Comparison of ENCODE assay signal across 25 cellular contexts in genomic region chr4:55903577-55903976, GRCh38. TPM values are rescaled to one million over a fixed set of nuclear protein-coding genes. Genes with fewer than 3 reads are reported as not detected.
DNase-seq lines count a peak whose midpoint lies in the region; ATAC-seq, FAIRE-seq and TF ChIP-seq lines count a peak whose summit lies in the region.
"Had no signal": no experiment of that assay in that cellular context is flagged by ENCODE, and none has a peak within 500 bp of the region (broad histone marks: within the 10 kb centered on the region; RNA-seq: fewer than 3 reads in every experiment).

No MANE protein-coding gene starts in this region.

- H3K36me3 ChIP-seq in small intestine (ENCODE audit: control insufficient read depth in 2 of 2, insufficient read depth in 2 of 2, low read length in 2 of 2) (no peaks in the 10 kb centered on the region), upper lobe of left lung (peaks cover 0 to 46% (median 4%) of the 10 kb centered on the region in 4 donors)

- H3K36me3 Mint-ChIP-seq in activated naive CD4-positive, alpha-beta T cell treated with anti-CD3 and anti-CD28 coated beads, Interleukin-2, amount 50 U/mL, for 24 hours, result peaks cover 10% of the 10 kb centered on the region
- H3K36me3 Mint-ChIP-seq in activated T-helper 1 cell treated with anti-CD3 and anti-CD28 coated beads, Interleukin-12 subunit alpha, Interleukin-12 subunit beta, Interleukin-2, Interleukin-4 antibody, amounts not matched to agents 30 ng/mL and 10 ng/mL and 1 ng/mL, durations not matched to agents 14 hours and 24 hours and 36 hours (ENCODE audit: low read depth), result peaks cover 20% of the 10 kb centered on the region

- intact Hi-C loops in activated T-helper 1 cell treated with anti-CD3 and anti-CD28 coated beads, Interleukin-12 subunit alpha, Interleukin-12 subunit beta, Interleukin-2, Interleukin-4 antibody, amounts not matched to agents 30 ng/mL and 10 ng/mL and 1 ng/mL, durations not matched to agents 14 hours and 24 hours and 36 hours (cut with micrococcal nuclease), result no loop called here

- H3K27me3 ChIP-seq in small intestine (ENCODE audit: control insufficient read depth in 2 of 2, insufficient read depth in 2 of 2, low read length in 2 of 2) (no peaks in the 10 kb centered on the region), upper lobe of left lung (no peaks in the 10 kb centered on the region)
- H3K27me3 ChIP-seq: BLaER1 treated with 17β-estradiol and CSF1 and Interleukin-3, amounts not matched to agents 10 nM and 100 nM had no signal

- H3K4me3 ChIP-seq in small intestine (ENCODE audit: low read depth in 1 of 2, low read length in 2 of 2) (no peak overlapping the region), upper lobe of left lung (no peak overlapping the region)
- H3K4me3 ChIP-seq: A549; BLaER1 treated with 17β-estradiol and CSF1 and Interleukin-3, amounts not matched to agents 10 nM and 100 nM; GM23248 had no signal

- peak overlapping the region; percentile 80 for H3K27ac Mint-ChIP-seq in activated naive CD4-positive, alpha-beta T cell treated with anti-CD3 and anti-CD28 coated beads, Interleukin-2, amount 50 U/mL, for 24 hours
- no peak overlapping the region for H3K27ac Mint-ChIP-seq in activated T-helper 1 cell treated with anti-CD3 and anti-CD28 coated beads, Interleukin-12 subunit alpha, Interleukin-12 subunit beta, Interleukin-2, Interleukin-4 antibody, amounts not matched to agents 30 ng/mL and 10 ng/mL and 1 ng/mL, durations not matched to agents 14 hours and 24 hours and 36 hours
- H3K27ac Mint-ChIP-seq: H9, HFFc6 had no signal

- TF ChIP-seq POLR2A in upper lobe of left lung (IDR thresholded peaks at IDR 0.05), result no peak

- H3K4me1 Mint-ChIP-seq in activated naive CD4-positive, alpha-beta T cell treated with anti-CD3 and anti-CD28 coated beads, Interleukin-2, amount 50 U/mL, for 24 hours, result peaks cover 46% of the 10 kb centered on the region
- H3K4me1 Mint-ChIP-seq in activated T-helper 1 cell treated with anti-CD3 and anti-CD28 coated beads, Interleukin-12 subunit alpha, Interleukin-12 subunit beta, Interleukin-2, Interleukin-4 antibody, amounts not matched to agents 30 ng/mL and 10 ng/mL and 1 ng/mL, durations not matched to agents 14 hours and 24 hours and 36 hours (ENCODE audit: low read depth), result peaks cover 15% of the 10 kb centered on the region
- H3K4me1 Mint-ChIP-seq: H9 had no signal

- ATAC-seq in upper lobe of left lung (ENCODE audit: low FRiP score in 2 of 2), result no peak
- ATAC-seq: A549, Right ventricle myocardium inferior had no signal

- H3K9me3 ChIP-seq in small intestine (ENCODE audit: control insufficient read depth, low read depth) (no peaks in the 10 kb centered on the region), upper lobe of left lung (no peaks in the 10 kb centered on the region)
- H3K9me3 ChIP-seq: A549, Caco-2 had no signal

- no peak for FAIRE-seq in small intestine (lab: Jason Lieb, UNC)
- FAIRE-seq: A549, GM12891 had no signal

- peaks cover 0 to 3% of the 10 kb centered on the region in 2 donors for H3K4me1 ChIP-seq in small intestine (ENCODE audit: control insufficient read depth in 2 of 2, insufficient read depth in 1 of 2, low read depth in 1 of 2, low read length in 1 of 2)
- peaks cover 0 to 10% (median 3%) of the 10 kb centered on the region in 4 donors for H3K4me1 ChIP-seq in upper lobe of left lung
- H3K4me1 ChIP-seq: Caco-2 had no signal

- TF ChIP-seq CTCF in upper lobe of left lung (IDR thresholded peaks at IDR 0.05), result no peak

- no peak for TF ChIP-seq EP300 in upper lobe of left lung (IDR thresholded peaks at IDR 0.05)

- no peak for DNase-seq in activated naive CD4-positive, alpha-beta T cell (lab: John Stamatoyannopoulos, UW)
- peak; percentile 47 for DNase-seq in D341Med (ENCODE audit: low spot score)
- DNase-seq in amniotic epithelial cell (ENCODE audit: low read depth), result peak; percentile 47
- DNase-seq in small intestine, result peak; percentile 40
- no peak for DNase-seq in activated T-helper 1 cell treated with anti-CD3 and anti-CD28 coated beads, Interleukin-12 subunit alpha, Interleukin-12 subunit beta, Interleukin-2, Interleukin-4 antibody, amounts not matched to agents 30 ng/mL and 10 ng/mL and 1 ng/mL, durations not matched to agents 14 hours and 24 hours and 36 hours (ENCODE audit: low spot score)
- DNase-seq in upper lobe of left lung, result no peak
- DNase-seq: Caco-2; CD4-positive, alpha-beta memory T cell; DMS153; GM23248; H9; HFFc6; KG1; NCI-H1092; NCI-H1694; NCI-H2081; NCI-H2171; NCI-H345; NCI-H524 treated with DMSO at 0.1 percent for 48 hours had no signal

- H3K4me3 Mint-ChIP-seq in activated naive CD4-positive, alpha-beta T cell treated with anti-CD3 and anti-CD28 coated beads, Interleukin-2, amount 50 U/mL, for 24 hours, result no peak overlapping the region
- no peak overlapping the region for H3K4me3 Mint-ChIP-seq in activated T-helper 1 cell treated with anti-CD3 and anti-CD28 coated beads, Interleukin-12 subunit alpha, Interleukin-12 subunit beta, Interleukin-2, Interleukin-4 antibody, amounts not matched to agents 30 ng/mL and 10 ng/mL and 1 ng/mL, durations not matched to agents 14 hours and 24 hours and 36 hours
- H3K4me3 Mint-ChIP-seq: CD4-positive, alpha-beta memory T cell; H9; HFFc6 had no signal

- H3K9me3 Mint-ChIP-seq in activated naive CD4-positive, alpha-beta T cell treated with anti-CD3 and anti-CD28 coated beads, Interleukin-2, amount 50 U/mL, for 24 hours, result no peaks in the 10 kb centered on the region
- no peaks in the 10 kb centered on the region for H3K9me3 Mint-ChIP-seq in activated T-helper 1 cell treated with anti-CD3 and anti-CD28 coated beads, Interleukin-12 subunit alpha, Interleukin-12 subunit beta, Interleukin-2, Interleukin-4 antibody, amounts not matched to agents 30 ng/mL and 10 ng/mL and 1 ng/mL, durations not matched to agents 14 hours and 24 hours and 36 hours
- H3K9me3 Mint-ChIP-seq: CD4-positive, alpha-beta memory T cell; H9; HFFc6 had no signal

- H3K27ac ChIP-seq in small intestine (ENCODE audit: low read depth in 1 of 2, low read length in 1 of 2), result no peak overlapping the region
- no peak overlapping the region for H3K27ac ChIP-seq in upper lobe of left lung
- H3K27ac ChIP-seq: A549; BLaER1 treated with 17β-estradiol and CSF1 and Interleukin-3, amounts not matched to agents 10 nM and 100 nM; GM23248; HL-60 had no signal

- no peaks in the 10 kb centered on the region for H3K27me3 Mint-ChIP-seq in activated naive CD4-positive, alpha-beta T cell treated with anti-CD3 and anti-CD28 coated beads, Interleukin-2, amount 50 U/mL, for 24 hours
- no peaks in the 10 kb centered on the region for H3K27me3 Mint-ChIP-seq in activated T-helper 1 cell treated with anti-CD3 and anti-CD28 coated beads, Interleukin-12 subunit alpha, Interleukin-12 subunit beta, Interleukin-2, Interleukin-4 antibody, amounts not matched to agents 30 ng/mL and 10 ng/mL and 1 ng/mL, durations not matched to agents 14 hours and 24 hours and 36 hours (ENCODE audit: insufficient read depth)
- H3K27me3 Mint-ChIP-seq: CD4-positive, alpha-beta memory T cell had no signal

RNA-seq across cellular contexts. Expression of gene CEP135, which starts 45.2 kb away (rescaled TPM):
- polyA plus RNA-seq in small intestine, result 1 to 10 TPM; 1.4 to 2.6 (median 1.8) TPM
- 19.3 and 19.9 TPM in 2 replicates for total RNA-seq in activated T-helper 1 cell treated with anti-CD3 and anti-CD28 coated beads, Interleukin-12 subunit alpha, Interleukin-12 subunit beta, Interleukin-2, Interleukin-4 antibody, amounts not matched to agents 30 ng/mL and 10 ng/mL and 1 ng/mL, durations not matched to agents 14 hours and 24 hours and 36 hours
- 10 to 100 TPM in 2 of 6 donors, 1 to 10 TPM in 4; 4.7 to 14.1 (median 8.4) TPM for total RNA-seq in upper lobe of left lung

RNA-seq across cellular contexts. Expression of gene EXOC1, which starts 50.1 kb away (rescaled TPM):
- 10 to 100 TPM; 15.3 to 24.8 (median 17.0) TPM for polyA plus RNA-seq in small intestine
- 18.3 and 18.8 TPM in 2 replicates for total RNA-seq in activated T-helper 1 cell treated with anti-CD3 and anti-CD28 coated beads, Interleukin-12 subunit alpha, Interleukin-12 subunit beta, Interleukin-2, Interleukin-4 antibody, amounts not matched to agents 30 ng/mL and 10 ng/mL and 1 ng/mL, durations not matched to agents 14 hours and 24 hours and 36 hours
- 10 to 100 TPM; 19.1 to 44.2 (median 32.4) TPM for total RNA-seq in upper lobe of left lung

Comparison
In these comparisons a context has a peak if more than half of its experiments do, and no peak if none do; other contexts are left out.
1. DNase-seq: peak in D341Med (single experiment), amniotic epithelial cell (single experiment) and small intestine (single experiment); none in activated naive CD4-positive, alpha-beta T cell (0 of 4), activated T-helper 1 cell treated with anti-CD3 and anti-CD28 coated beads, Interleukin-12 subunit alpha, Interleukin-12 subunit beta, Interleukin-2, Interleukin-4 antibody, amounts not matched to agents 30 ng/mL and 10 ng/mL and 1 ng/mL, durations not matched to agents 14 hours and 24 hours and 36 hours (single experiment) and upper lobe of left lung (0 of 2).